Comparison of ENCODE assay signal across 20 cellular contexts in genomic region chr19:27806471-27807070, GRCh38.
DNase-seq lines count a peak whose midpoint lies in the region; ATAC-seq, FAIRE-seq and TF ChIP-seq lines count a peak whose summit lies in the region.
"Had no signal": no experiment of that assay in that cellular context is flagged by ENCODE, and none has a peak within 500 bp of the region (broad histone marks: within the 10 kb centered on the region; RNA-seq: fewer than 3 reads in every experiment).

No MANE protein-coding gene starts in this region.

- H3K4me1 ChIP-seq in HEK293 (ENCODE audit: control insufficient read depth, insufficient read depth, low read length) (no peaks in the 10 kb centered on the region), esophagus muscularis mucosa (no peaks in the 10 kb centered on the region)
- H3K4me1 ChIP-seq: BE2C, BLaER1, Caco-2 had no signal

- no peaks in the 10 kb centered on the region for H3K27me3 ChIP-seq in esophagus muscularis mucosa
- H3K27me3 ChIP-seq: BE2C, BLaER1 had no signal

- TF ChIP-seq CTCF in HEK293 (tag by site-specific recombination; IDR thresholded peaks at IDR 0.05) (no peak), LNCaP clone FGC (IDR thresholded peaks at IDR 0.05; ENCODE audit: control insufficient read depth, extremely low read depth, insufficient read depth) (peak; percentile 70), esophagus muscularis mucosa (IDR thresholded peaks at IDR 0.05) (no peak)

- ATAC-seq in GM21367 (IDR thresholded peaks at IDR 0.05; ENCODE audit: unreplicated experiment) = no peak
- ATAC-seq: CD8-positive, alpha-beta T cell had no signal

- H3K4me3 Mint-ChIP-seq in activated naive CD8-positive, alpha-beta T cell treated with anti-CD3 and anti-CD28 coated beads for 36 hours = no peak overlapping the region
- H3K4me3 Mint-ChIP-seq: CD4-positive, alpha-beta T cell; CD8-positive, alpha-beta T cell had no signal

- FAIRE-seq in islet of Langerhans (lab: Jason Lieb, UNC) = peak; percentile 5
- FAIRE-seq: D721Med, GM12891 had no signal

- H3K4me1 Mint-ChIP-seq in activated naive CD8-positive, alpha-beta T cell treated with anti-CD3 and anti-CD28 coated beads for 36 hours = no peaks in the 10 kb centered on the region

- no peak overlapping the region for H3K27ac ChIP-seq in HEK293 (ENCODE audit: extremely low read depth, low read depth, low read length)
- H3K27ac ChIP-seq in esophagus muscularis mucosa (replicated peaks in 1 of 4) = no peak overlapping the region
- H3K27ac ChIP-seq: BLaER1 had no signal

- H3K36me3 Mint-ChIP-seq in activated naive CD8-positive, alpha-beta T cell treated with anti-CD3 and anti-CD28 coated beads for 36 hours = peaks cover 44% of the 10 kb centered on the region

- WGBS in esophagus muscularis mucosa = 100% methylated on average over 12 of the region's 17 CpGs

- TF ChIP-seq POLR2A in esophagus muscularis mucosa (IDR thresholded peaks at IDR 0.05; ENCODE audit: low read depth) = no peak

- DNase-seq in LNCaP clone FGC (ENCODE audit: low read depth) (peak; percentile 66), esophagus muscularis mucosa (ENCODE audit: extremely low spot score) (no peak), Kasumi-1 (lab: John Stamatoyannopoulos, UW) (no peak)
- DNase-seq in activated naive CD8-positive, alpha-beta T cell treated with anti-CD3 and anti-CD28 coated beads for 36 hours = no peak
- DNase-seq: 8988T; ACHN; BE2C; C1 segment of cervical spinal cord; Caco-2; Calu3; CD4-positive, alpha-beta T cell; CD8-positive, alpha-beta T cell; DMS79 treated with DMSO at 0.1 percent for 48 hours; GF-D8 had no signal

- no peaks in the 10 kb centered on the region for H3K27me3 Mint-ChIP-seq in activated naive CD8-positive, alpha-beta T cell treated with anti-CD3 and anti-CD28 coated beads for 36 hours
- H3K27me3 Mint-ChIP-seq: CD4-positive, alpha-beta T cell had no signal

- intact Hi-C loops in esophagus muscularis mucosa (cut with DNase I) = no loop called here

- H3K9me3 ChIP-seq in HEK293 (ENCODE audit: control insufficient read depth, insufficient read depth, low read depth, low read length) (no peaks in the 10 kb centered on the region), esophagus muscularis mucosa (no peaks in the 10 kb centered on the region)
- H3K9me3 ChIP-seq: BE2C, Caco-2 had no signal

- H3K4me3 ChIP-seq in HEK293 (ENCODE audit: low read depth, low read length) (no peak overlapping the region), LNCaP clone FGC (ENCODE audit: low read depth, low read length) (no peak overlapping the region), esophagus muscularis mucosa (no peak overlapping the region)
- H3K4me3 ChIP-seq: BLaER1 had no signal

- POLR2A ChIA-PET in HEK293 (lab: Yijun Ruan, JAX) = no interaction called here

- H3K27ac Mint-ChIP-seq in activated naive CD8-positive, alpha-beta T cell treated with anti-CD3 and anti-CD28 coated beads for 36 hours = no peak overlapping the region
- H3K27ac Mint-ChIP-seq: CD4-positive, alpha-beta T cell; CD8-positive, alpha-beta T cell had no signal

- peaks cover 6% of the 10 kb centered on the region for H3K9me3 Mint-ChIP-seq in activated naive CD8-positive, alpha-beta T cell treated with anti-CD3 and anti-CD28 coated beads for 36 hours

- no peak for TF ChIP-seq EP300 in esophagus muscularis mucosa (IDR thresholded peaks at IDR 0.05)

- CTCF ChIA-PET in HEK293 (lab: Yijun Ruan, JAX) = interaction anchor here (0.6 kb wide), 1 partner anchor 230 kb away, joined by 3 read pairs; no protein-coding TSS in a partner anchor

- H3K36me3 ChIP-seq in HEK293 (ENCODE audit: control insufficient read depth in 2 of 2, insufficient read depth in 1 of 2, low read length in 2 of 2) = peaks cover 10 to 24% of the 10 kb centered on the region in 2 experiments
- H3K36me3 ChIP-seq in esophagus muscularis mucosa = peaks cover 0 to 21% (median 8%) of the 10 kb centered on the region in 4 donors

TF ChIP-seq in HEK293, 187 proteins besides CTCF, POLR2A, EP300 and RAD21:
- TF ChIP-seq ZBTB17 (tag by site-specific recombination; IDR thresholded peaks at IDR 0.05) (no peak), SCRT2 (tag by site-specific recombination; IDR thresholded peaks at IDR 0.05) (peak; percentile 67), SCRT1 (tag by site-specific recombination; IDR thresholded peaks at IDR 0.05; ENCODE audit: borderline replicate concordance) (peak; percentile 57; the same call in 1 of the 2 replicates), ZNF140 (tag by site-specific recombination; IDR thresholded peaks at IDR 0.05) (no peak), ZNF660 (tag by site-specific recombination; IDR thresholded peaks at IDR 0.05) (no peak)
